In the genomic region with DNA sequence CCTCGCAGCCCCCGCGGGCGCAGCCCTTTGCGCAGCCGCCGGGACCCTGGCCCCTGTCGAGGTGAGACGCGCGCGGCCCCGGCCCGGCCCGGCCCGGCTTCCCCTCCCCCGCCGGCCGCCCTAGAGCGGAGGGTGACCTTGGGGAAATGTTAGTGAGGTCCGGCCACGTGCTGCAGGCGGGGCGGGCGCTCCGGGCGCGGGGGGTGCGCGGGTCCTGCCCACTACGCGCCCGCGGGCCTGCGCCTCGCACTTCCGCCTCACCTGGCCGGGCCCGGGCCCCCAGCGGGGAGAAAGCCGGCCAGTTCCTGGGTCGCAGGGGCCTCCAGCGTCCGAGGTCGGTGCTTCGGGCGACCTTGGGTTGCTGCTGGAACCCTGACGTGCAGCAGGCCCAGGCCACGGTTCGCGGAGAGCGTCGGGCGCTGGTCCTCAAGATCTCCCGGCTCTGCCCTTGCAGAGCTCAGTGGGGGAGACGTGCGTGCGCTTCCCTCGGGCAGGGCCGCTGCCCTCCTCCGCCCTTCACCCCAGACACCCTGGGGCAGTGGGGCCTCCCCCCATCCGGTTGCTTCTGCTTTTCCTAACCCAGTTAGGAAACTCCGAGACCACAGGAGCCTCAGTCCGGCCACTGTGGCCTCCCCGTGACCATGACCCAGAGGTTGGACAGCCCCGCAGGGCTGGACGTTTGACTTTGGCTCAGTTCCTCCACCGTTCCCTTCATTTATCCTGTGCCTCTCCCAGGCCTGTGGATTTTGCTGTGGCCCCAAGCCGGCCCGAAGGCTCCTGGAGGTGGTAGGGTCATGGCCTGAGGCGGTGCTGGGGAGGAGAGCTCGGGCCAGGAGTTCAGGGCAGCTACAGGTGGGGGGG, we compare ENCODE assay signal across 8 cellular contexts. TPM values are rescaled to one million over a fixed set of nuclear protein-coding genes. Genes with fewer than 3 reads are reported as not detected.
A peak's percentile ranks its signal among the peaks of the same experiment; 100 is the strongest.
DNase-seq lines count a peak whose midpoint lies in the region; ATAC-seq and TF ChIP-seq lines count a peak whose summit lies in the region.

No MANE protein-coding gene starts in this region.

- H3K9me3 ChIP-seq in CD8-positive, alpha-beta memory T cell (ENCODE audit: low read length) = no peaks in the 10 kb centered on the region
- H3K9me3 ChIP-seq in HUES6 (ENCODE audit: control insufficient read depth, insufficient read depth, low read depth, low read length) (no peaks in the 10 kb centered on the region), esophagus muscularis mucosa (no peaks in the 10 kb centered on the region)

- H3K27ac ChIP-seq in CD8-positive, alpha-beta memory T cell (ENCODE audit: low read depth, low read length) = peak overlapping the region; percentile 47
- H3K27ac ChIP-seq in HUES6 (ENCODE audit: low read depth, low read length) (0 out of 2 replicates have a peak overlapping the region, but pooled peaks have one; percentile 2), esophagus muscularis mucosa (replicated peaks in 1 of 4) (peak overlapping the region; percentile 80 to 94 (median 92))

- intact Hi-C loops in activated B cell treated with CpG ODN at 0.5 μM for 24 hours (cut with micrococcal nuclease) = no loop called here
- intact Hi-C loops in esophagus muscularis mucosa (cut with DNase I) = no loop called here

- H3K36me3 ChIP-seq in CD8-positive, alpha-beta memory T cell (ENCODE audit: insufficient read depth, low read length) = no peaks in the 10 kb centered on the region
- H3K36me3 ChIP-seq in HUES6 (ENCODE audit: control insufficient read depth, insufficient read depth, low read length) (no peaks in the 10 kb centered on the region), esophagus muscularis mucosa (peaks cover 0 to 5% (median 4%) of the 10 kb centered on the region in 4 donors)

- no peaks in the 10 kb centered on the region for H3K9me3 Mint-ChIP-seq in CD8-positive, alpha-beta memory T cell
- no peaks in the 10 kb centered on the region for H3K9me3 Mint-ChIP-seq in activated B cell treated with CpG ODN at 0.5 μM for 24 hours
- no peaks in the 10 kb centered on the region for H3K9me3 Mint-ChIP-seq in natural killer cell treated with Interleukin-12 subunit alpha and Interleukin-12 subunit beta and Interleukin-15 and Interleukin-18, amount 100 ng/mL, for 72 hours

- peaks cover 0 to 22% (median 10%) of the 10 kb centered on the region in 3 donors for H3K4me1 Mint-ChIP-seq in CD8-positive, alpha-beta memory T cell
- peaks cover 37% of the 10 kb centered on the region for H3K4me1 Mint-ChIP-seq in activated B cell treated with CpG ODN at 0.5 μM for 24 hours
- peaks cover 3 to 5% of the 10 kb centered on the region in 2 donors for H3K4me1 Mint-ChIP-seq in natural killer cell treated with Interleukin-12 subunit alpha and Interleukin-12 subunit beta and Interleukin-15 and Interleukin-18, amount 100 ng/mL, for 72 hours (ENCODE audit: low read depth in 2 of 2)

- no peak for TF ChIP-seq EP300 in esophagus muscularis mucosa (IDR thresholded peaks at IDR 0.05)

- peak overlapping the region in 3 of 8 donors; percentile 54 to 73 (median 69) for H3K27ac Mint-ChIP-seq in CD8-positive, alpha-beta memory T cell
- peak overlapping the region; percentile 46 for H3K27ac Mint-ChIP-seq in activated B cell treated with CpG ODN at 0.5 μM for 24 hours
- H3K27ac Mint-ChIP-seq in natural killer cell treated with Interleukin-12 subunit alpha and Interleukin-12 subunit beta and Interleukin-15 and Interleukin-18, amount 100 ng/mL, for 72 hours = no peak overlapping the region

- POLR2A ChIA-PET in CD8-positive, alpha-beta memory T cell (lab: Charles Lee) = no interaction called here
- POLR2A ChIA-PET in activated B cell treated with CpG ODN at 0.5 μM for 24 hours (lab: Charles Lee) = interaction anchor here (1.0 to 1.2 kb wide), 2 partner anchors 79 to 115 kb away, joined by 3 read pairs; a partner anchor contains a TSS

- no peak for TF ChIP-seq POLR2A in esophagus muscularis mucosa (IDR thresholded peaks at IDR 0.05; ENCODE audit: low read depth)

- peaks cover 21% of the 10 kb centered on the region for H3K4me1 ChIP-seq in CD8-positive, alpha-beta memory T cell (ENCODE audit: insufficient read depth, low read length)
- H3K4me1 ChIP-seq in HUES6 (ENCODE audit: control insufficient read depth, insufficient read depth, low read length) = peaks cover 30% of the 10 kb centered on the region
- H3K4me1 ChIP-seq in esophagus muscularis mucosa = peaks cover 42 to 86% (median 68%) of the 10 kb centered on the region in 4 donors

- no peaks in the 10 kb centered on the region for H3K27me3 ChIP-seq in CD8-positive, alpha-beta memory T cell (ENCODE audit: insufficient read depth, low read length, poor library complexity, severe bottlenecking)
- H3K27me3 ChIP-seq in HUES6 (ENCODE audit: control insufficient read depth, insufficient read depth, low read length) (peaks cover 10% of the 10 kb centered on the region; the same call in 1 of the 2 replicates), esophagus muscularis mucosa (no peaks in the 10 kb centered on the region)

- CTCF ChIA-PET in CD8-positive, alpha-beta memory T cell (lab: Charles Lee) = no interaction called here
- CTCF ChIA-PET in activated B cell treated with CpG ODN at 0.5 μM for 24 hours (lab: Charles Lee) = no interaction called here

- no peaks in the 10 kb centered on the region for H3K27me3 Mint-ChIP-seq in CD8-positive, alpha-beta memory T cell
- H3K27me3 Mint-ChIP-seq in activated B cell treated with CpG ODN at 0.5 μM for 24 hours = no peaks in the 10 kb centered on the region
- H3K27me3 Mint-ChIP-seq in natural killer cell treated with Interleukin-12 subunit alpha and Interleukin-12 subunit beta and Interleukin-15 and Interleukin-18, amount 100 ng/mL, for 72 hours = no peaks in the 10 kb centered on the region

- H3K4me3 ChIP-seq in CD8-positive, alpha-beta memory T cell (ENCODE audit: low read length) = peak overlapping the region; percentile 45
- H3K4me3 ChIP-seq in HUES6 (ENCODE audit: low read depth, low read length) = peak overlapping the region; percentile 79
- peak overlapping the region; percentile 91 to 97 (median 94) for H3K4me3 ChIP-seq in esophagus muscularis mucosa

- ATAC-seq in GM19397 (IDR thresholded peaks at IDR 0.05; ENCODE audit: unreplicated experiment) = peak; percentile 35
- ATAC-seq in activated B cell treated with CpG ODN at 0.5 μM for 24 hours (ENCODE audit: low read depth) = peak; percentile 35
- ATAC-seq in natural killer cell treated with Interleukin-12 subunit alpha and Interleukin-12 subunit beta and Interleukin-15 and Interleukin-18, amount 100 ng/mL, for 72 hours = peak; percentile 59 to 66

- H3K9ac ChIP-seq in HUES6 (ENCODE audit: low read length) = peak overlapping the region; percentile 62

- 9% methylated on average over 20 of the region's 72 CpGs for WGBS in esophagus muscularis mucosa

- H3K36me3 Mint-ChIP-seq in CD8-positive, alpha-beta memory T cell = no peaks in the 10 kb centered on the region
- H3K36me3 Mint-ChIP-seq in activated B cell treated with CpG ODN at 0.5 μM for 24 hours (ENCODE audit: low read depth) = no peaks in the 10 kb centered on the region
- H3K36me3 Mint-ChIP-seq in natural killer cell treated with Interleukin-12 subunit alpha and Interleukin-12 subunit beta and Interleukin-15 and Interleukin-18, amount 100 ng/mL, for 72 hours = no peaks in the 10 kb centered on the region

- peak in 2 of 5 donors; percentile 18 to 25 for DNase-seq in CD8-positive, alpha-beta memory T cell
- peak; percentile 44 for DNase-seq in activated B cell treated with CpG ODN at 0.5 μM for 24 hours
- DNase-seq in esophagus muscularis mucosa (ENCODE audit: extremely low spot score) = no peak
- DNase-seq in natural killer cell treated with Interleukin-12 subunit alpha and Interleukin-12 subunit beta and Interleukin-15 and Interleukin-18, amount 100 ng/mL, for 72 hours (ENCODE audit: low spot score) = no peak
- no peak for DNase-seq in activated gamma-delta T cell treated with Interleukin-2 at 50 U/mL for 16 hours
- no peak for DNase-seq in DMS79 (lab: John Stamatoyannopoulos, UW)

- TF ChIP-seq CTCF in activated B cell treated with CpG ODN at 0.5 μM for 24 hours (IDR thresholded peaks at IDR 0.05) = no peak
- no peak for TF ChIP-seq CTCF in esophagus muscularis mucosa (IDR thresholded peaks at IDR 0.05)

- peak overlapping the region; percentile 58 to 90 (median 70) for H3K4me3 Mint-ChIP-seq in CD8-positive, alpha-beta memory T cell
- H3K4me3 Mint-ChIP-seq in activated B cell treated with CpG ODN at 0.5 μM for 24 hours = peak overlapping the region; percentile 71
- H3K4me3 Mint-ChIP-seq in natural killer cell treated with Interleukin-12 subunit alpha and Interleukin-12 subunit beta and Interleukin-15 and Interleukin-18, amount 100 ng/mL, for 72 hours = peak overlapping the region; percentile 79

RNA-seq across cellular contexts. Expression of a gene that starts 0.8 kb away (rescaled TPM):
- total RNA-seq in CD8-positive, alpha-beta memory T cell = 10 to 100 TPM; 59.3 to 64.8 TPM
- polyA plus RNA-seq in CD8-positive, alpha-beta memory T cell = 24.9 TPM
- total RNA-seq in activated B cell treated with CpG ODN at 0.5 μM for 24 hours = 29.4 and 38.9 TPM in 2 replicates
- 10 to 100 TPM; 50.7 to 65.4 (median 59.1) TPM for total RNA-seq in esophagus muscularis mucosa
- 10 to 100 TPM; 29.5 to 57.7 TPM for total RNA-seq in natural killer cell treated with Interleukin-12 subunit alpha and Interleukin-12 subunit beta and Interleukin-15 and Interleukin-18, amount 100 ng/mL, for 72 hours

RNA-seq across cellular contexts. Expression of a gene that starts 6.3 kb away (rescaled TPM):
- total RNA-seq in CD8-positive, alpha-beta memory T cell = 100 to 1,000 TPM; 129 TPM
- 97.4 TPM for polyA plus RNA-seq in CD8-positive, alpha-beta memory T cell
- 48.7 and 49.9 TPM in 2 replicates for total RNA-seq in activated B cell treated with CpG ODN at 0.5 μM for 24 hours
- 100 to 1,000 TPM; 129 to 166 (median 142) TPM for total RNA-seq in esophagus muscularis mucosa
- total RNA-seq in natural killer cell treated with Interleukin-12 subunit alpha and Interleukin-12 subunit beta and Interleukin-15 and Interleukin-18, amount 100 ng/mL, for 72 hours = 100 to 1,000 TPM in 1 of 2 donors, 10 to 100 TPM in 1; 93.7 to 115 TPM

RNA-seq across cellular contexts. Expression of a gene that starts 6.7 kb away (rescaled TPM):
- 10 to 100 TPM; 69.6 to 78.4 TPM for total RNA-seq in CD8-positive, alpha-beta memory T cell
- 1.4 TPM for polyA plus RNA-seq in CD8-positive, alpha-beta memory T cell
- total RNA-seq in activated B cell treated with CpG ODN at 0.5 μM for 24 hours (24.8 and 33.7 TPM in 2 replicates), esophagus muscularis mucosa (10 to 100 TPM in 3 of 4 donors, 1 to 10 TPM in 1; 8.2 to 22.7 (median 16.5) TPM)
- 100 to 1,000 TPM in 1 of 2 donors, 10 to 100 TPM in 1; 49.7 to 130 TPM for total RNA-seq in natural killer cell treated with Interleukin-12 subunit alpha and Interleukin-12 subunit beta and Interleukin-15 and Interleukin-18, amount 100 ng/mL, for 72 hours

RNA-seq across cellular contexts. Expression of a gene that starts 11.6 kb away (rescaled TPM):
- total RNA-seq in CD8-positive, alpha-beta memory T cell = under 1 TPM; 0.11 to 0.22 TPM
- 0.09 TPM for polyA plus RNA-seq in CD8-positive, alpha-beta memory T cell
- total RNA-seq in activated B cell treated with CpG ODN at 0.5 μM for 24 hours = 0.42 and 0.47 TPM in 2 replicates
- total RNA-seq in esophagus muscularis mucosa = under 1 TPM; 0.33 to 0.80 (median 0.43) TPM
- total RNA-seq in natural killer cell treated with Interleukin-12 subunit alpha and Interleukin-12 subunit beta and Interleukin-15 and Interleukin-18, amount 100 ng/mL, for 72 hours = 1 to 10 TPM in 1 of 2 donors, under 1 TPM in 1; 0.75 to 1.1 TPM

RNA-seq across cellular contexts. Expression of a gene that starts 25.5 kb away (rescaled TPM):
- total RNA-seq in CD8-positive, alpha-beta memory T cell = 100 to 1,000 TPM; 140 to 151 TPM
- polyA plus RNA-seq in CD8-positive, alpha-beta memory T cell = 49.6 TPM
- 141 and 170 TPM in 2 replicates for total RNA-seq in activated B cell treated with CpG ODN at 0.5 μM for 24 hours
- total RNA-seq in esophagus muscularis mucosa = 10 to 100 TPM; 34.5 to 67.5 (median 58.6) TPM
- 100 to 1,000 TPM; 171 to 259 TPM for total RNA-seq in natural killer cell treated with Interleukin-12 subunit alpha and Interleukin-12 subunit beta and Interleukin-15 and Interleukin-18, amount 100 ng/mL, for 72 hours

Comparison
In these comparisons a context has a peak if more than half of its experiments do, and no peak if none do; other contexts are left out.
1. H3K27ac ChIP-seq: peak in every context shown above with its lines; median percentile 92 in esophagus muscularis mucosa; 47 in CD8-positive, alpha-beta memory T cell; 2 in HUES6.